In genomic region chr16:24729243-24729966, GRCh38 we compare ENCODE assay signal across 8 cellular contexts. TPM values are rescaled to one million over a fixed set of nuclear protein-coding genes. Genes with fewer than 3 reads are reported as not detected.
DNase-seq lines count a peak whose midpoint lies in the region; ATAC-seq and TF ChIP-seq lines count a peak whose summit lies in the region.

TNRC6A (plus strand) TSS chr16:24729651; CDS start chr16:24729842, 191 bp downstream.

- peak within 1 kb of the TSS; percentile 91 for H3K4me3 ChIP-seq in BJ (ENCODE audit: low read depth, low read length)
- peak within 1 kb of the TSS; percentile 58 to 97 (median 85) for H3K4me3 ChIP-seq in dorsolateral prefrontal cortex
- H3K4me3 ChIP-seq in right lobe of liver = peak within 1 kb of the TSS; percentile 66 to 95 (median 94)

- CTCF ChIA-PET in BJ (lab: Yijun Ruan, JAX) = no interaction called here
- CTCF ChIA-PET in activated CD4-positive, alpha-beta memory T cell treated with anti-CD3 and anti-CD28 coated beads for 36 hours (lab: Charles Lee) = interaction anchor here (0.7 kb wide), 1 partner anchor 110 kb away, joined by 4 read pairs; no protein-coding TSS in a partner anchor

- TF ChIP-seq CTCF in BJ (IDR thresholded peaks at IDR 0.05; ENCODE audit: insufficient read depth, low read depth, low read length) (no peak), dorsolateral prefrontal cortex (IDR thresholded peaks at IDR 0.05 in 54 of 56, conservative IDR thresholded peaks at IDR 0.05 in 2 of 56; ENCODE audit: low read depth in 1 of 56, partially characterized antibody in 56 of 56) (peak in 21 of 56 donors; percentile 3 to 38 (median 21)), right lobe of liver (IDR thresholded peaks at IDR 0.05) (no peak)

- intact Hi-C loops in activated CD4-positive, alpha-beta memory T cell treated with anti-CD3 and anti-CD28 coated beads for 36 hours (cut with micrococcal nuclease) = loop anchor here (1.0 to 10.0 kb wide), 5 partner anchors 8 to 885 kb away; partner anchors contain the start of genes ARHGAP17, RBBP6 and ZKSCAN2
- intact Hi-C loops in dorsolateral prefrontal cortex (cut with DNase I) = loop anchor here in 1 of 2 donors (5.0 kb wide), 2 partner anchors 187 to 498 kb away; no protein-coding TSS in a partner anchor
- intact Hi-C loops in right lobe of liver (cut with DNase I) = no loop called here

- H3K27ac ChIP-seq in dorsolateral prefrontal cortex = peak within 1 kb of the TSS; percentile 81 to 99 (median 95)
- peak within 1 kb of the TSS; percentile 89 to 92 (median 92) for H3K27ac ChIP-seq in right lobe of liver

- peaks cover 0 to 30% (median 7%) of the 10 kb centered on the region in 4 donors for H3K4me1 ChIP-seq in right lobe of liver

- H3K4me3 Mint-ChIP-seq in activated CD4-positive, alpha-beta memory T cell treated with anti-CD3 and anti-CD28 coated beads for 36 hours = peak within 1 kb of the TSS; percentile 98

- peak; percentile 82 for TF ChIP-seq POLR2A in right lobe of liver (IDR thresholded peaks at IDR 0.05)

- H3K4me1 Mint-ChIP-seq in activated CD4-positive, alpha-beta memory T cell treated with anti-CD3 and anti-CD28 coated beads for 36 hours (ENCODE audit: low read depth) = peaks cover 49% of the 10 kb centered on the region

- H3K36me3 Mint-ChIP-seq in activated CD4-positive, alpha-beta memory T cell treated with anti-CD3 and anti-CD28 coated beads for 36 hours = peaks cover 31% of the 10 kb centered on the region

- H3K9me3 Mint-ChIP-seq in activated CD4-positive, alpha-beta memory T cell treated with anti-CD3 and anti-CD28 coated beads for 36 hours = no peaks in the 10 kb centered on the region

- WGBS in right lobe of liver (ENCODE audit: insufficient coverage, low coverage, low lambda C conversion rate, missing lambda C conversion rate) = under 1% methylated on average over 8 of the region's 80 CpGs

- H3K36me3 ChIP-seq in BJ (ENCODE audit: control insufficient read depth, insufficient read depth, low read length) = peaks cover 3% of the 10 kb centered on the region; the same call in 1 of the 2 replicates
- H3K36me3 ChIP-seq in right lobe of liver = peaks cover 0 to 10% (median 4%) of the 10 kb centered on the region in 4 donors

- H3K9me3 ChIP-seq in right lobe of liver = no peaks in the 10 kb centered on the region

- H3K27me3 ChIP-seq in BJ (ENCODE audit: control insufficient read depth, insufficient read depth, low read length) = no peaks in the 10 kb centered on the region
- H3K27me3 ChIP-seq in dorsolateral prefrontal cortex = no peaks in the 10 kb centered on the region
- H3K27me3 ChIP-seq in right lobe of liver = no peaks in the 10 kb centered on the region

- peak within 1 kb of the TSS; percentile 98 for H3K27ac Mint-ChIP-seq in activated CD4-positive, alpha-beta memory T cell treated with anti-CD3 and anti-CD28 coated beads for 36 hours

- DNase-seq in BJ (ENCODE audit: low read depth) (peak; percentile 32), GM19238 (ENCODE audit: insufficient read length, low spot score) (peak; percentile 89), NCI-H69 (lab: John Stamatoyannopoulos, UW) (peak; percentile 94), dorsolateral prefrontal cortex (peak; percentile 74 to 92 (median 84)), right lobe of liver (peak; percentile 91 to 93 (median 93))
- DNase-seq in activated CD4-positive, alpha-beta memory T cell treated with anti-CD3 and anti-CD28 coated beads for 36 hours = peak; percentile 88
- peak; percentile 68 to 76 for DNase-seq in stimulated activated CD4-positive, alpha-beta T cell treated with anti-CD3 and anti-CD28 coated beads, Interleukin-4, amount 100 ng/mL, for 4 hours

- POLR2A ChIA-PET in BJ (lab: Charles Lee) = interaction anchor here (0.8 kb wide), 1 partner anchor 105 kb away, joined by 14 read pairs; no protein-coding TSS in a partner anchor
- POLR2A ChIA-PET in activated CD4-positive, alpha-beta memory T cell treated with anti-CD3 and anti-CD28 coated beads for 36 hours (lab: Charles Lee) = interaction anchor here (1.0 to 2.0 kb wide), 3 partner anchors 19 to 189 kb away, joined by 3 to 4 read pairs (median 3); no protein-coding TSS in a partner anchor

- ATAC-seq in HG03439 (IDR thresholded peaks at IDR 0.05; ENCODE audit: unreplicated experiment) (peak; percentile 94), right lobe of liver (peak; percentile 90 to 96 (median 92))

- H3K27me3 Mint-ChIP-seq in activated CD4-positive, alpha-beta memory T cell treated with anti-CD3 and anti-CD28 coated beads for 36 hours = no peaks in the 10 kb centered on the region

RNA-seq across cellular contexts. Expression of gene TNRC6A, which starts in this region (rescaled TPM):
- 44.8 and 49.6 TPM in 2 replicates for polyA plus RNA-seq in BJ (2011; rRNA removed)
- polyA minus RNA-seq in BJ (2011; rRNA and poly(A)+ RNA removed) = 49.7 and 78.4 TPM in 2 replicates
- total RNA-seq in activated CD4-positive, alpha-beta memory T cell treated with anti-CD3 and anti-CD28 coated beads for 36 hours = 10 to 100 TPM; 31.7 to 36.3 TPM
- total RNA-seq in dorsolateral prefrontal cortex = 100 to 1,000 TPM in 116 of 120 experiments, 10 to 100 TPM in 4; 88.7 to 202 (median 140) TPM
- total RNA-seq in right lobe of liver = 10 to 100 TPM; 17.0 to 38.4 (median 23.1) TPM

Comparison
In these comparisons a context has a peak if more than half of its experiments do, and no peak if none do; other contexts are left out.
1. Peak in every context shown above with its lines: DNase-seq, ATAC-seq, H3K4me3 ChIP-seq and H3K27ac ChIP-seq.
2. DNase-seq: peak in every context shown above with its lines; median percentile 94 in NCI-H69; 93 in right lobe of liver; 89 in GM19238; 88 in activated CD4-positive, alpha-beta memory T cell treated with anti-CD3 and anti-CD28 coated beads for 36 hours; 84 in dorsolateral prefrontal cortex; 72 in stimulated activated CD4-positive, alpha-beta T cell treated with anti-CD3 and anti-CD28 coated beads, Interleukin-4, amount 100 ng/mL, for 4 hours; 32 in BJ.